Comparison of ENCODE assay signal across 14 cellular contexts in genomic region chr17:8963665-8964258, GRCh38. TPM values are rescaled to one million over a fixed set of nuclear protein-coding genes. Genes with fewer than 3 reads are reported as not detected.
DNase-seq lines count a peak whose midpoint lies in the region; ATAC-seq and TF ChIP-seq lines count a peak whose summit lies in the region.
"Had no signal": no experiment of that assay in that cellular context is flagged by ENCODE, and none has a peak within 500 bp of the region (broad histone marks: within the 10 kb centered on the region; RNA-seq: fewer than 3 reads in every experiment).

No MANE protein-coding gene starts in this region.

- 0 out of 2 replicates have a peak overlapping the region, but pooled peaks have one; percentile 2 for H3K4me2 ChIP-seq in OCI-LY3 (ENCODE audit: low read length)
- H3K4me2 ChIP-seq: GM23338 had no signal

- 78 to 79% (median 78%) methylated on average over 12 of the region's 12 CpGs for WGBS in ovary, 3 donors

- H3K9me3 Mint-ChIP-seq in activated T-cell treated with anti-CD3 and anti-CD28 coated beads, Interleukin-2, amount 50 U/mL, for 4 hours, result peaks cover 9% of the 10 kb centered on the region
- no peaks in the 10 kb centered on the region for H3K9me3 Mint-ChIP-seq in dendritic cell treated with granulocyte-macrophage colony-stimulating factor and Interleukin-4, amounts not matched to agents 40 ng/mL and 50 ng/mL, for 4 days

- H3K4me1 ChIP-seq in OCI-LY3 (ENCODE audit: low read length) (peaks cover 24% of the 10 kb centered on the region), subcutaneous abdominal adipose tissue (ENCODE audit: control insufficient read depth in 5 of 5, insufficient read depth in 5 of 5, low read length in 5 of 5) (peaks cover 0 to 26% (median 0%) of the 10 kb centered on the region in 5 donors), ovary (ENCODE audit: insufficient read depth) (no peaks in the 10 kb centered on the region)

- no peaks in the 10 kb centered on the region for H4K20me1 ChIP-seq in OCI-LY3 (ENCODE audit: insufficient read depth, low read length)

- H3K36me3 ChIP-seq in OCI-LY3 (replicated peaks; ENCODE audit: low read depth, low read length) (peaks cover 19% of the 10 kb centered on the region), subcutaneous abdominal adipose tissue (ENCODE audit: control insufficient read depth in 5 of 5, insufficient read depth in 5 of 5, low read length in 5 of 5) (peaks cover 0 to 4% (median 0%) of the 10 kb centered on the region in 5 donors), ovary (no peaks in the 10 kb centered on the region)

- H3K27ac ChIP-seq in OCI-LY3 (ENCODE audit: low read length) (no peak overlapping the region), subcutaneous abdominal adipose tissue (ENCODE audit: low read depth, low read length) (no peak overlapping the region), ovary (no peak overlapping the region)
- H3K27ac ChIP-seq: RWPE1 had no signal

- DNase-seq in activated T-cell treated with anti-CD3 and anti-CD28 coated beads, Interleukin-2, amount 50 U/mL, for 4 hours, result no peak
- DNase-seq in activated T-cell treated with anti-CD3 and anti-CD28 coated beads for 4 hours (no peak), ovary (no peak), activated gamma-delta T cell treated with Interleukin-2 at 50 U/mL for 16 hours (no peak)
- DNase-seq: activated CD4-positive, CD25-positive, alpha-beta regulatory T cell treated with anti-CD3 and anti-CD28 coated beads, Interleukin-2, amount 50 U/mL, for 72 hours; GF-D8; IMR-90 had no signal

- H3K4me3 ChIP-seq in OCI-LY3 (ENCODE audit: low read length) (no peak overlapping the region), subcutaneous abdominal adipose tissue (ENCODE audit: low read depth in 1 of 5, low read length in 5 of 5) (peak overlapping the region in 3 of 5 donors; percentile 9 to 59 (median 10)), ovary (no peak overlapping the region)

- ATAC-seq in activated T-cell treated with anti-CD3 and anti-CD28 coated beads, Interleukin-2, amount 50 U/mL, for 4 hours, result peak; percentile 63 to 70
- no peak for ATAC-seq in GM19397 (IDR thresholded peaks at IDR 0.05; ENCODE audit: unreplicated experiment)

- H3K4me3 Mint-ChIP-seq in activated T-cell treated with anti-CD3 and anti-CD28 coated beads, Interleukin-2, amount 50 U/mL, for 4 hours, result peak overlapping the region; percentile 92
- H3K4me3 Mint-ChIP-seq in dendritic cell treated with granulocyte-macrophage colony-stimulating factor and Interleukin-4, amounts not matched to agents 40 ng/mL and 50 ng/mL, for 4 days, result peak overlapping the region; percentile 98

- no peak for TF ChIP-seq EP300 in ovary (IDR thresholded peaks at IDR 0.05)

- H3K9me3 ChIP-seq in OCI-LY3 (ENCODE audit: insufficient read depth, low read length), result peaks cover 20% of the 10 kb centered on the region; the same call in 1 of the 2 replicates
- H3K9me3 ChIP-seq in subcutaneous abdominal adipose tissue (ENCODE audit: control insufficient read depth in 5 of 5, low read length in 5 of 5), result peaks cover 0 to 3% (median 0%) of the 10 kb centered on the region in 5 donors
- H3K9me3 ChIP-seq in ovary, result no peaks in the 10 kb centered on the region

- peaks cover 32% of the 10 kb centered on the region for H3K36me3 Mint-ChIP-seq in activated T-cell treated with anti-CD3 and anti-CD28 coated beads, Interleukin-2, amount 50 U/mL, for 4 hours (ENCODE audit: insufficient read depth)
- peaks cover 77% of the 10 kb centered on the region for H3K36me3 Mint-ChIP-seq in dendritic cell treated with granulocyte-macrophage colony-stimulating factor and Interleukin-4, amounts not matched to agents 40 ng/mL and 50 ng/mL, for 4 days (ENCODE audit: low read depth)

- peaks cover 68% of the 10 kb centered on the region for H3K4me1 Mint-ChIP-seq in activated T-cell treated with anti-CD3 and anti-CD28 coated beads, Interleukin-2, amount 50 U/mL, for 4 hours (ENCODE audit: low read depth)
- peaks cover 84% of the 10 kb centered on the region for H3K4me1 Mint-ChIP-seq in dendritic cell treated with granulocyte-macrophage colony-stimulating factor and Interleukin-4, amounts not matched to agents 40 ng/mL and 50 ng/mL, for 4 days (ENCODE audit: low read depth)

- peaks cover 16% of the 10 kb centered on the region for H3K79me2 ChIP-seq in OCI-LY3 (ENCODE audit: low read length)

- TF ChIP-seq CTCF in OCI-LY3 (IDR thresholded peaks at IDR 0.05; ENCODE audit: low read depth, low read length) (no peak), ovary (IDR thresholded peaks at IDR 0.05) (no peak)

- no peak overlapping the region for H2AFZ ChIP-seq in OCI-LY3 (ENCODE audit: low read depth, low read length)
- H2AFZ ChIP-seq: GM23338 had no signal

- no peaks in the 10 kb centered on the region for H3K27me3 ChIP-seq in OCI-LY3 (ENCODE audit: low read depth, low read length)
- H3K27me3 ChIP-seq in subcutaneous abdominal adipose tissue (ENCODE audit: control insufficient read depth in 5 of 5, insufficient read depth in 4 of 5, low read length in 5 of 5), result peaks cover 19 to 33% (median 19%) of the 10 kb centered on the region in 5 donors
- H3K27me3 ChIP-seq in ovary, result no peaks in the 10 kb centered on the region

- H3K27me3 Mint-ChIP-seq in activated T-cell treated with anti-CD3 and anti-CD28 coated beads, Interleukin-2, amount 50 U/mL, for 4 hours (ENCODE audit: low read depth), result no peaks in the 10 kb centered on the region
- H3K27me3 Mint-ChIP-seq in dendritic cell treated with granulocyte-macrophage colony-stimulating factor and Interleukin-4, amounts not matched to agents 40 ng/mL and 50 ng/mL, for 4 days, result no peaks in the 10 kb centered on the region

- peak overlapping the region; percentile 89 for H3K27ac Mint-ChIP-seq in dendritic cell treated with granulocyte-macrophage colony-stimulating factor and Interleukin-4, amounts not matched to agents 40 ng/mL and 50 ng/mL, for 4 days
- H3K27ac Mint-ChIP-seq: GM23338 had no signal

- intact Hi-C loops in dendritic cell treated with granulocyte-macrophage colony-stimulating factor and Interleukin-4, amounts not matched to agents 40 ng/mL and 50 ng/mL, for 4 days (cut with micrococcal nuclease), result no loop called here
- intact Hi-C loops in ovary (cut with DNase I), result no loop called here

- no peak overlapping the region for H3K9ac ChIP-seq in OCI-LY3 (ENCODE audit: low read length)
- H3K9ac ChIP-seq in subcutaneous abdominal adipose tissue (ENCODE audit: low read length in 5 of 5), result no peak overlapping the region

- no peak for TF ChIP-seq POLR2A in ovary (IDR thresholded peaks at IDR 0.05)

RNA-seq across cellular contexts. Expression of gene PIK3R5, which starts 1.7 kb away (rescaled TPM):
- 10 to 100 TPM in 2 of 3 donors, 1 to 10 TPM in 1; 8.4 to 17.8 (median 13.6) TPM for total RNA-seq in activated T-cell treated with anti-CD3 and anti-CD28 coated beads, Interleukin-2, amount 50 U/mL, for 4 hours
- 1 to 10 TPM; 1.3 to 8.9 (median 3.7) TPM for total RNA-seq in ovary
- polyA plus RNA-seq in ovary, result 1 to 10 TPM in 1 of 2 donors, under 1 TPM in 1; 0.86 to 3.8 TPM
- total RNA-seq: IMR-90 had no signal
- polyA plus RNA-seq: IMR-90, neural cell had no signal

RNA-seq across cellular contexts. Expression of gene NTN1, which starts 57.5 kb away (rescaled TPM):
- total RNA-seq in activated T-cell treated with anti-CD3 and anti-CD28 coated beads, Interleukin-2, amount 50 U/mL, for 4 hours, result under 1 TPM; 0.53 to 0.71 (median 0.55) TPM
- 10 to 100 TPM in 1 of 7 donors, 1 to 10 TPM in 4, under 1 TPM in 2; 0.28 to 12.5 (median 2.1) TPM for total RNA-seq in ovary
- polyA plus RNA-seq in ovary, result 1 to 10 TPM; 1.1 to 1.6 TPM

Comparison
In these comparisons a context has a peak if more than half of its experiments do, and no peak if none do; other contexts are left out.
1. H3K4me3 ChIP-seq: peak in subcutaneous abdominal adipose tissue (3 of 5); none in OCI-LY3 (single experiment) and ovary (single experiment).